9 cellular contexts compared by ENCODE assay signal in the genomic region with DNA sequence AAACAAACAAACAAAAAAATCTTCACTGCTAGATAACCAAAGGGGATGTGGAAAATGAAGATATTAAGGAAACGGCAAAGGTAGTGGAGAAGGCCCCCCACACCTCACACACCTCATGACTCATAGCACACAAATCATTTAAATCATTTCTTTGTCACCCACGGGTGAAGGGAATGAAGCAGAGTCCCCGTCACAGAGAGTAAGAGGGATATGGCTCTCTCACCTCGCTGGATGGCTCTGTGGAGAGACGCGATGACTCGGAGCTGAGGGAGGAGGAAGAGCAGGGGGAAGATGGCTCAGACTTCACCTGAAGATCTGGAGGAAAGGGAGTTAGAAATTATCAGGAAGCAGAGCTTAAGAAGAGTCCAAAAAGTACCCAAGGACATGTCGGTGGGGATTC. TPM values are rescaled to one million over a fixed set of nuclear protein-coding genes. Genes with fewer than 3 reads are reported as not detected.
DNase-seq lines count a peak whose midpoint lies in the region; FAIRE-seq and TF ChIP-seq lines count a peak whose summit lies in the region.
"Had no signal": no experiment of that assay in that cellular context is flagged by ENCODE, and none has a peak within 500 bp of the region (broad histone marks: within the 10 kb centered on the region; RNA-seq: fewer than 3 reads in every experiment).

No MANE protein-coding gene starts in this region.

- H4K20me1 ChIP-seq in Karpas-422 (ENCODE audit: insufficient read depth, low read depth, low read length) = no peaks in the 10 kb centered on the region

- H2AFZ ChIP-seq in Karpas-422 (ENCODE audit: low read length) = no peak overlapping the region

- H3K36me3 Mint-ChIP-seq in nephron progenitor cell (ENCODE audit: low read depth) = peaks cover 33% of the 10 kb centered on the region

- H3K4me1 Mint-ChIP-seq in nephron progenitor cell = peaks cover 52% of the 10 kb centered on the region

- H3K4me2 ChIP-seq in Karpas-422 (ENCODE audit: low read depth, low read length, poor library complexity, severe bottlenecking) = peak overlapping the region; percentile 75

- H3K36me3 ChIP-seq in Karpas-422 (ENCODE audit: insufficient read depth, low read length) = no peaks in the 10 kb centered on the region; the same call in 1 of the 2 replicates
- peaks cover 9 to 30% of the 10 kb centered on the region in 2 donors for H3K36me3 ChIP-seq in duodenal mucosa (ENCODE audit: control insufficient read depth in 1 of 2, insufficient read depth in 2 of 2, low read length in 2 of 2)
- peaks cover 3 to 4% of the 10 kb centered on the region in 2 donors for H3K36me3 ChIP-seq in small intestine (ENCODE audit: control insufficient read depth in 2 of 2, insufficient read depth in 2 of 2, low read length in 2 of 2)

- H3K27ac ChIP-seq in Karpas-422 (ENCODE audit: low read length) = no peak overlapping the region
- no peak overlapping the region for H3K27ac ChIP-seq in duodenal mucosa (ENCODE audit: low read depth, low read length)
- H3K27ac ChIP-seq in small intestine (ENCODE audit: low read depth in 1 of 2, low read length in 1 of 2) = no peak overlapping the region

- H3K9me3 Mint-ChIP-seq in nephron progenitor cell = no peaks in the 10 kb centered on the region

- TF ChIP-seq CTCF in AG10803 (conservative IDR thresholded peaks at IDR 0.05; ENCODE audit: low read length) (no peak), nephron progenitor cell (IDR thresholded peaks at IDR 0.05) (no peak)

- no peaks in the 10 kb centered on the region for H3K9me3 ChIP-seq in Karpas-422 (ENCODE audit: low read length)
- no peaks in the 10 kb centered on the region for H3K9me3 ChIP-seq in duodenal mucosa (ENCODE audit: control insufficient read depth in 1 of 2, low read length in 2 of 2)
- no peaks in the 10 kb centered on the region for H3K9me3 ChIP-seq in small intestine (ENCODE audit: control insufficient read depth, low read depth)

- H3K27me3 Mint-ChIP-seq in nephron progenitor cell (ENCODE audit: low read depth, poor library complexity) = no peaks in the 10 kb centered on the region

- H3K27ac Mint-ChIP-seq in nephron progenitor cell = peak overlapping the region; percentile 100

- WGBS in small intestine, 3 donors = 23 to 45% (median 37%) methylated on average over 8 of the region's 8 CpGs

- H3K4me1 ChIP-seq in Karpas-422 (ENCODE audit: low read length) (peaks cover 30% of the 10 kb centered on the region), duodenal mucosa (ENCODE audit: control insufficient read depth in 1 of 2, insufficient read depth in 2 of 2, low read length in 2 of 2) (peaks cover 20 to 25% of the 10 kb centered on the region in 2 donors), small intestine (ENCODE audit: control insufficient read depth in 2 of 2, insufficient read depth in 1 of 2, low read depth in 1 of 2, low read length in 1 of 2) (peaks cover 7 to 12% of the 10 kb centered on the region in 2 donors)

- FAIRE-seq in RCC 7860 (lab: Jason Lieb, UNC) (no peak), small intestine (lab: Jason Lieb, UNC) (no peak)
- FAIRE-seq: GM18507 had no signal

- no peaks in the 10 kb centered on the region for H3K9me2 ChIP-seq in Karpas-422 (replicated peaks; ENCODE audit: insufficient read depth, low read length)

- DNase-seq in AG10803 (ENCODE audit: low read depth) (no peak), Karpas-422 (no peak), nephron progenitor cell (no peak), NCI-H1092 (lab: John Stamatoyannopoulos, UW) (no peak), RCC 7860 (ENCODE audit: low spot score) (no peak), GDM1 (lab: John Stamatoyannopoulos, UW) (no peak), small intestine (no peak)

- H3K4me3 Mint-ChIP-seq in nephron progenitor cell = peak overlapping the region; percentile 100

- H3K79me2 ChIP-seq in Karpas-422 (ENCODE audit: low read length) = peaks cover 44% of the 10 kb centered on the region

- H3K27me3 ChIP-seq in Karpas-422 (ENCODE audit: low read length) (no peaks in the 10 kb centered on the region), duodenal mucosa (ENCODE audit: control insufficient read depth in 1 of 2, insufficient read depth in 2 of 2, low read length in 2 of 2) (no peaks in the 10 kb centered on the region), small intestine (ENCODE audit: control insufficient read depth in 2 of 2, insufficient read depth in 2 of 2, low read length in 2 of 2) (no peaks in the 10 kb centered on the region)

- peak overlapping the region; percentile 100 for H3K4me3 ChIP-seq in AG10803 (ENCODE audit: low read length)
- H3K4me3 ChIP-seq in Karpas-422 (ENCODE audit: low read length) = peak overlapping the region; percentile 99
- peak overlapping the region; percentile 88 to 90 for H3K4me3 ChIP-seq in duodenal mucosa (ENCODE audit: low read depth in 1 of 2, low read length in 2 of 2)
- peak overlapping the region in 1 of 2 donors; percentile 74 for H3K4me3 ChIP-seq in small intestine (ENCODE audit: low read depth in 1 of 2, low read length in 2 of 2)

- H3K9ac ChIP-seq in Karpas-422 (ENCODE audit: low read length) (peak overlapping the region; percentile 99), duodenal mucosa (ENCODE audit: low read depth in 1 of 2, low read length in 2 of 2) (peak overlapping the region; percentile 79 to 88)

RNA-seq across cellular contexts. Expression of a gene that starts 1.2 kb away (rescaled TPM):
- 51.3 and 62.5 TPM in 2 replicates for total RNA-seq in Karpas-422 (2014; rRNA removed; shearing (Covaris generic); ENCODE audit: low replicate concordance)
- 10 to 100 TPM; 15.4 to 70.6 (median 21.0) TPM for polyA plus RNA-seq in small intestine

RNA-seq across cellular contexts. Expression of a gene that starts 3.2 kb away (rescaled TPM):
- 7.0 and 12.4 TPM in 2 replicates for total RNA-seq in Karpas-422 (2014; rRNA removed; shearing (Covaris generic); ENCODE audit: low replicate concordance)
- polyA plus RNA-seq in small intestine = 1 to 10 TPM; 4.6 to 9.7 (median 9.4) TPM

RNA-seq across cellular contexts. Expression of a gene that starts 17.7 kb away (rescaled TPM):
- 0.22 and 2.1 TPM in 2 replicates for total RNA-seq in Karpas-422 (2014; rRNA removed; shearing (Covaris generic); ENCODE audit: low replicate concordance)
- 10 to 100 TPM in 1 of 3 donors, 1 to 10 TPM in 2; 1.8 to 38.7 (median 2.4) TPM for polyA plus RNA-seq in small intestine

RNA-seq across cellular contexts. Expression of a gene that starts 24.9 kb away (rescaled TPM):
- 0.29 and 0.75 TPM in 2 replicates for total RNA-seq in Karpas-422 (2014; rRNA removed; shearing (Covaris generic); ENCODE audit: low replicate concordance)
- polyA plus RNA-seq in small intestine = 1 to 10 TPM in 2 of 3 donors, not detected in 1; 1.4 to 4.6 TPM

RNA-seq across cellular contexts. Expression of a gene that starts 27.1 kb away (rescaled TPM):
- 14.4 and 27.9 TPM in 2 replicates for total RNA-seq in Karpas-422 (2014; rRNA removed; shearing (Covaris generic); ENCODE audit: low replicate concordance)
- 10 to 100 TPM in 1 of 3 donors, 1 to 10 TPM in 2; 3.1 to 16.2 (median 4.3) TPM for polyA plus RNA-seq in small intestine
